ENCODE assay signal across 16 cellular contexts in genomic region chr9:124513374-124513994, GRCh38. TPM values are rescaled to one million over a fixed set of nuclear protein-coding genes. Genes with fewer than 3 reads are reported as not detected.
DNase-seq lines count a peak whose midpoint lies in the region; ATAC-seq, FAIRE-seq and TF ChIP-seq lines count a peak whose summit lies in the region.
"Had no signal": no experiment of that assay in that cellular context is flagged by ENCODE, and none has a peak within 500 bp of the region (broad histone marks: within the 10 kb centered on the region; RNA-seq: fewer than 3 reads in every experiment).

No MANE protein-coding gene starts in this region.

- peak; percentile 21 for ATAC-seq in activated naive CD8-positive, alpha-beta T cell treated with anti-CD3 and anti-CD28 coated beads, Interleukin-2, amount 10 ng/mL, durations not matched to agents 7 days and 5 days (ENCODE audit: low read depth)
- ATAC-seq in K562 = peak; percentile 35

- H3K9me2 ChIP-seq in OCI-LY7 (ENCODE audit: insufficient read depth, low read length) = no peaks in the 10 kb centered on the region

- no peak overlapping the region for H3K4me3 Mint-ChIP-seq in activated naive CD8-positive, alpha-beta T cell treated with anti-CD3 and anti-CD28 coated beads, Interleukin-2, amount 10 ng/mL, durations not matched to agents 7 days and 5 days
- no peak overlapping the region for H3K4me3 Mint-ChIP-seq in activated naive CD8-positive, alpha-beta T cell treated with anti-CD3 and anti-CD28 coated beads for 36 hours
- H3K4me3 Mint-ChIP-seq: activated T-cell treated with anti-CD3 and anti-CD28 coated beads, Interleukin-2, amount 50 U/mL, for 4 hours; dendritic cell treated with granulocyte-macrophage colony-stimulating factor and Interleukin-4, amounts not matched to agents 40 ng/mL and 50 ng/mL, for 4 days; memory B cell had no signal

- H4K20me1 ChIP-seq in OCI-LY7 (ENCODE audit: insufficient read depth, low read length) (no peaks in the 10 kb centered on the region), K562 (replicated peaks; ENCODE audit: control insufficient read depth, insufficient read depth, low read length) (no peaks in the 10 kb centered on the region)

- intact Hi-C loops in OCI-LY7 (cut with micrococcal nuclease; ENCODE audit: unreplicated experiment) = no loop called here
- intact Hi-C loops in K562 (cut with micrococcal nuclease) = no loop called here
- intact Hi-C loops in spleen (cut with DNase I; ENCODE audit: low total_unique reads) = no loop called here

- no peaks in the 10 kb centered on the region for H3K36me3 Mint-ChIP-seq in activated naive CD8-positive, alpha-beta T cell treated with anti-CD3 and anti-CD28 coated beads, Interleukin-2, amount 10 ng/mL, durations not matched to agents 7 days and 5 days
- no peaks in the 10 kb centered on the region for H3K36me3 Mint-ChIP-seq in activated naive CD8-positive, alpha-beta T cell treated with anti-CD3 and anti-CD28 coated beads for 36 hours
- H3K36me3 Mint-ChIP-seq: memory B cell had no signal

- H2AFZ ChIP-seq in OCI-LY7 (ENCODE audit: low read length) (no peak overlapping the region), K562 (ENCODE audit: low read depth, low read length) (peak overlapping the region; percentile 96)

- H3K36me3 ChIP-seq in OCI-LY7 (ENCODE audit: insufficient read depth, low read length) (no peaks in the 10 kb centered on the region), K562 (ENCODE audit: control insufficient read depth, insufficient read depth, low read length) (no peaks in the 10 kb centered on the region), spleen (no peaks in the 10 kb centered on the region)

- no peak for FAIRE-seq in K562 (lab: Jason Lieb, UNC)
- FAIRE-seq: A549 had no signal

- peaks cover 2% of the 10 kb centered on the region for H3K4me1 Mint-ChIP-seq in activated naive CD8-positive, alpha-beta T cell treated with anti-CD3 and anti-CD28 coated beads, Interleukin-2, amount 10 ng/mL, durations not matched to agents 7 days and 5 days
- H3K4me1 Mint-ChIP-seq in activated naive CD8-positive, alpha-beta T cell treated with anti-CD3 and anti-CD28 coated beads for 36 hours = peaks cover 3% of the 10 kb centered on the region

- no peaks in the 10 kb centered on the region for H3K9me1 ChIP-seq in K562 (ENCODE audit: control insufficient read depth, insufficient read depth, low read length)

- H3K4me2 ChIP-seq in OCI-LY7 (ENCODE audit: low read length) (no peak overlapping the region), K562 (ENCODE audit: insufficient read depth, low read length) (peak overlapping the region; percentile 56; the same call in 1 of the 2 replicates)
- H3K4me2 ChIP-seq: A549 had no signal

- TF ChIP-seq RAD21 in K562 (CRISPR knock-in tag; conservative IDR thresholded peaks at IDR 0.05 in 1 of 2, IDR thresholded peaks at IDR 0.05 in 1 of 2) = no peak

- peak overlapping the region; percentile 41 to 77; a peak in 2 of 4 replicates for H3K9ac ChIP-seq in K562 (ENCODE audit: insufficient read depth in 1 of 2, low read depth in 2 of 2, low read length in 2 of 2)

- H3K27me3 Mint-ChIP-seq in activated naive CD8-positive, alpha-beta T cell treated with anti-CD3 and anti-CD28 coated beads, Interleukin-2, amount 10 ng/mL, durations not matched to agents 7 days and 5 days = peaks cover 6% of the 10 kb centered on the region
- no peaks in the 10 kb centered on the region for H3K27me3 Mint-ChIP-seq in activated naive CD8-positive, alpha-beta T cell treated with anti-CD3 and anti-CD28 coated beads for 36 hours

- TF ChIP-seq EP300 in K562 (IDR thresholded peaks at IDR 0.05; ENCODE audit: low read length) = no peak

- TF ChIP-seq CTCF in OCI-LY7 (conservative IDR thresholded peaks at IDR 0.05; ENCODE audit: low read length) (no peak), K562 (IDR thresholded peaks at IDR 0.05 in 2 of 3, conservative IDR thresholded peaks at IDR 0.05 in 1 of 3; ENCODE audit: insufficient read depth in 2 of 3, low read depth in 1 of 3, low read length in 3 of 3) (no peak), spleen (IDR thresholded peaks at IDR 0.05 in 8 of 11, conservative IDR thresholded peaks at IDR 0.05 in 3 of 11) (peak in 3 of 11 experiments; percentile 13 to 36 (median 23))

- in situ Hi-C loops in K562 (cut with MboI) = no loop called here

- CTCF ChIA-PET in OCI-LY7 (lab: Charles Lee; ENCODE audit: unreplicated experiment) = no interaction called here
- CTCF ChIA-PET in K562 (lab: Yijun Ruan, JAX; ENCODE audit: low intra/inter-chr PET ratio) = no interaction called here

- 53% methylated on average over 4 of the region's 5 CpGs for WGBS in K562 (ENCODE audit: insufficient coverage, low coverage, missing lambda C conversion rate)
- 20 to 34% (median 30%) methylated on average over 5 of the region's 5 CpGs for WGBS in spleen, 5 donors

- TF ChIP-seq POLR2A in K562 (conservative IDR thresholded peaks at IDR 0.05) (no peak), spleen (IDR thresholded peaks at IDR 0.05) (no peak)

- H3K9me3 ChIP-seq in OCI-LY7 (ENCODE audit: low read length) (no peaks in the 10 kb centered on the region), K562 (replicated peaks; ENCODE audit: control insufficient read depth, insufficient read depth, low read depth, low read length) (no peaks in the 10 kb centered on the region), spleen (no peaks in the 10 kb centered on the region)
- H3K9me3 ChIP-seq: A549, testis had no signal

- H3K79me2 ChIP-seq in OCI-LY7 (ENCODE audit: insufficient read depth, low read depth, low read length) (no peaks in the 10 kb centered on the region), K562 (ENCODE audit: control insufficient read depth, insufficient read depth, low read length) (no peaks in the 10 kb centered on the region)

- no peaks in the 10 kb centered on the region for H3K27me3 ChIP-seq in K562 (ENCODE audit: control insufficient read depth in 2 of 2, insufficient read depth in 2 of 2, low read length in 2 of 2)
- peaks cover 0 to 16% (median 0%) of the 10 kb centered on the region in 7 donors for H3K27me3 ChIP-seq in spleen (replicated peaks in 1 of 7)
- H3K27me3 ChIP-seq: testis had no signal

- no peak for DNase-seq in activated naive CD8-positive, alpha-beta T cell treated with anti-CD3 and anti-CD28 coated beads, Interleukin-2, amount 10 ng/mL, durations not matched to agents 7 days and 5 days
- DNase-seq in activated naive CD8-positive, alpha-beta T cell treated with anti-CD3 and anti-CD28 coated beads for 36 hours = no peak
- DNase-seq in OCI-LY7 (ENCODE audit: low spot score) = peak; percentile 16
- peak; percentile 50 to 71 (median 67) for DNase-seq in K562 (ENCODE audit: extremely low read depth in 1 of 4, low spot score in 3 of 4)
- DNase-seq in spleen = no peak
- no peak for DNase-seq in RKO (ENCODE audit: low spot score)
- DNase-seq in NCI-H1436 (lab: John Stamatoyannopoulos, UW) = no peak
- DNase-seq in stimulated activated CD4-positive, alpha-beta T cell treated with anti-CD3 and anti-CD28 coated beads, Interleukin-1b, Interleukin-23, amount 100 ng/mL, for 48 hours = no peak
- DNase-seq: activated T-cell treated with anti-CD3 and anti-CD28 coated beads, Interleukin-2, amount 50 U/mL, for 4 hours; NCI-H187; NCI-H774; testis had no signal

- no peak overlapping the region for H3K27ac Mint-ChIP-seq in activated naive CD8-positive, alpha-beta T cell treated with anti-CD3 and anti-CD28 coated beads, Interleukin-2, amount 10 ng/mL, durations not matched to agents 7 days and 5 days
- H3K27ac Mint-ChIP-seq in activated naive CD8-positive, alpha-beta T cell treated with anti-CD3 and anti-CD28 coated beads for 36 hours = no peak overlapping the region
- H3K27ac Mint-ChIP-seq: dendritic cell treated with granulocyte-macrophage colony-stimulating factor and Interleukin-4, amounts not matched to agents 40 ng/mL and 50 ng/mL, for 4 days; memory B cell had no signal

- POLR2A ChIA-PET in activated naive CD8-positive, alpha-beta T cell treated with anti-CD3 and anti-CD28 coated beads, Interleukin-2, amount 10 ng/mL, durations not matched to agents 7 days and 5 days (lab: Charles Lee) = no interaction called here
- POLR2A ChIA-PET in OCI-LY7 (lab: Charles Lee) (interaction anchor here (0.5 kb wide), 1 partner anchor 82 kb away, joined by 4 read pairs; no protein-coding TSS in a partner anchor), K562 (lab: Yijun Ruan, JAX) (interaction anchor here (0.7 to 1.1 kb wide), 4 partner anchors 12 to 126 kb away, joined by 3 to 4 read pairs (median 3); no protein-coding TSS in a partner anchor)

- H3K4me3 ChIP-seq in OCI-LY7 (ENCODE audit: low read depth, low read length, poor library complexity, severe bottlenecking) = no peak overlapping the region
- no peak overlapping the region for H3K4me3 ChIP-seq in K562
- no peak overlapping the region for H3K4me3 ChIP-seq in spleen
- H3K4me3 ChIP-seq: A549, SK-N-MC, testis had no signal

- H3K9me3 Mint-ChIP-seq in activated naive CD8-positive, alpha-beta T cell treated with anti-CD3 and anti-CD28 coated beads, Interleukin-2, amount 10 ng/mL, durations not matched to agents 7 days and 5 days = no peaks in the 10 kb centered on the region
- no peaks in the 10 kb centered on the region for H3K9me3 Mint-ChIP-seq in activated naive CD8-positive, alpha-beta T cell treated with anti-CD3 and anti-CD28 coated beads for 36 hours
- H3K9me3 Mint-ChIP-seq: activated T-cell treated with anti-CD3 and anti-CD28 coated beads, Interleukin-2, amount 50 U/mL, for 4 hours; dendritic cell treated with granulocyte-macrophage colony-stimulating factor and Interleukin-4, amounts not matched to agents 40 ng/mL and 50 ng/mL, for 4 days; memory B cell had no signal

- peaks cover 6% of the 10 kb centered on the region for H3K4me1 ChIP-seq in OCI-LY7 (ENCODE audit: insufficient read depth, low read length, poor library complexity, severe bottlenecking)
- peaks cover 30 to 31% of the 10 kb centered on the region in 2 experiments for H3K4me1 ChIP-seq in K562 (replicated peaks in 1 of 2; ENCODE audit: control insufficient read depth in 2 of 2, insufficient read depth in 2 of 2, low read length in 2 of 2)
- H3K4me1 ChIP-seq in spleen = peaks cover 9 to 37% (median 23%) of the 10 kb centered on the region in 6 donors
- H3K4me1 ChIP-seq: A549 had no signal

- no TSS peak for BruUV-seq in OCI-LY7 (replicated peaks; lab: Mats Ljungman, UMichigan)
- BruUV-seq in K562 (replicated peaks; lab: Mats Ljungman, UMichigan) = no TSS peak

- H3K27ac ChIP-seq in OCI-LY7 (ENCODE audit: low read depth, low read length, poor library complexity, severe bottlenecking) = no peak overlapping the region
- H3K27ac ChIP-seq in K562 (ENCODE audit: extremely low read depth, low read depth, low read length) = peak overlapping the region; percentile 42; the same call in 2 of the 3 replicates
- H3K27ac ChIP-seq in spleen = peak overlapping the region in 6 of 8 donors; percentile 15 to 80 (median 68)
- H3K27ac ChIP-seq: A549, SK-N-MC had no signal

RNA-seq across cellular contexts. Expression of gene NR5A1, which starts 6.3 kb away (rescaled TPM):
- total RNA-seq in activated naive CD8-positive, alpha-beta T cell treated with anti-CD3 and anti-CD28 coated beads, Interleukin-2, amount 10 ng/mL, durations not matched to agents 7 days and 5 days = not detected
- total RNA-seq in activated naive CD8-positive, alpha-beta T cell treated with anti-CD3 and anti-CD28 coated beads for 36 hours = not detected
- not detected in 2 replicates for total RNA-seq in OCI-LY7 (2014; rRNA removed; shearing (Covaris generic))
- not detected in 2 replicates for total RNA-seq in OCI-LY7 (2022)
- total RNA-seq in K562 (2011; cell fraction: chromatin; rRNA removed; ENCODE audit: low replicate concordance) = 0.65 TPM in 1 of 2 replicates, not detected in the other
- total RNA-seq in K562 (2011; cell fraction: nucleolus; rRNA removed) = not detected in 2 replicates
- total RNA-seq in K562 (2011; cell fraction: nucleoplasm; rRNA removed) = 0.15 TPM in 1 of 2 replicates, not detected in the other
- 0.32 TPM in 1 of 2 replicates, not detected in the other for total RNA-seq in K562 (2014; rRNA removed)
- total RNA-seq in K562 (2014; rRNA removed; fragmentation: Illumina TruSeq; extraction: Trizol) = not detected in 2 replicates
- total RNA-seq in K562 (2015; rRNA removed; fragmentation: Illumina TruSeq; extraction: Trizol) = not detected in 2 replicates
- 0.20 and 0.40 TPM in 2 replicates for total RNA-seq in K562 (2021)
- 0.11 TPM in 1 of 2 replicates, not detected in the other for polyA plus RNA-seq in K562 (2011; rRNA removed)
- 0.49 TPM in 1 of 2 replicates, not detected in the other for polyA plus RNA-seq in K562 (2011; cell fraction: cytosol; rRNA removed)
- polyA plus RNA-seq in K562 (2011; cell fraction: nucleus; rRNA removed) = 0.26 TPM in 1 of 2 replicates, not detected in the other
- polyA plus RNA-seq in K562 (2012) = not detected in 2 replicates
- not detected in 2 replicates for polyA plus RNA-seq in K562 (2014; fragmentation: Illumina TruSeq; extraction: Trizol)
- not detected for polyA plus RNA-seq in K562 (2014; fragmentation: Nextera tagmentation; extraction: Ambion mirVana)
- not detected in 2 replicates for polyA plus RNA-seq in K562 (2014; rRNA removed)
- polyA minus RNA-seq in K562 (2011; rRNA and poly(A)+ RNA removed) = not detected in 2 replicates
- not detected in 2 replicates for polyA minus RNA-seq in K562 (2011; cell fraction: cytosol; rRNA and poly(A)+ RNA removed)
- polyA minus RNA-seq in K562 (2011; cell fraction: nucleus; rRNA and poly(A)+ RNA removed) = 0.27 TPM in 1 of 2 replicates, not detected in the other
- total RNA-seq in spleen = 100 to 1,000 TPM; 127 to 378 (median 231) TPM
- polyA plus RNA-seq in spleen = 100 to 1,000 TPM in 1 of 3 donors, 10 to 100 TPM in 2; 46.5 to 182 (median 65.0) TPM
- polyA plus RNA-seq: A549 had no signal

Comparison
In these comparisons a context has a peak if more than half of its experiments do, and no peak if none do; other contexts are left out.
1. DNase-seq: peak in OCI-LY7 (single experiment) and K562 (4 of 4); none in activated naive CD8-positive, alpha-beta T cell treated with anti-CD3 and anti-CD28 coated beads, Interleukin-2, amount 10 ng/mL, durations not matched to agents 7 days and 5 days (single experiment), activated naive CD8-positive, alpha-beta T cell treated with anti-CD3 and anti-CD28 coated beads for 36 hours (single experiment), spleen (single experiment), RKO (single experiment), NCI-H1436 (single experiment) and stimulated activated CD4-positive, alpha-beta T cell treated with anti-CD3 and anti-CD28 coated beads, Interleukin-1b, Interleukin-23, amount 100 ng/mL, for 48 hours (single experiment).
2. RNA of gene NR5A1, which starts 6.3 kb away (total RNA-seq): 127 to 378 TPM in spleen; 0.15 to 0.65 TPM in K562, not detected in activated naive CD8-positive, alpha-beta T cell treated with anti-CD3 and anti-CD28 coated beads for 36 hours, not detected in OCI-LY7 and not detected in activated naive CD8-positive, alpha-beta T cell treated with anti-CD3 and anti-CD28 coated beads, Interleukin-2, amount 10 ng/mL, durations not matched to agents 7 days and 5 days; every median in the first group is over 10 times any median in the second.